16 cellular contexts compared by ENCODE assay signal in the genomic region with DNA sequence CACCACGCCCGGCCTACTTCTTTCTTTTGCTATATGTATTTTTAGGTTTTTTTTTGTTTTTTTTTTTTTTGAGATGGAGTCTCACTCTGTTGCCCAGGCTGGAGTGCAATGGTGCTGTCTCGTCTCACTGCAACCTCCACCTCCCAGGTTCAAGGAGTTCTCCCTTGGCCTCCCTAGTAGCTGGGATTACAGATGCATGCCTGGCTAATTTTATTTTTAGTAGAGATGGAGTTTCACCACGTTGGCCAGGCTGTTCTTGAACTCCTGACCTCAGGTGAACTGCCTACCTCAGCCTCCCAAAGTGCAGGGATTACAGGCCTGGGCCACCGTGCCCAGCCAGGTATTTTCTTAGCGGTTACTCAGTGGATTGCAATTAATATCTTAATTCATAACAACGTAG. TPM values are rescaled to one million over a fixed set of nuclear protein-coding genes. Genes with fewer than 3 reads are reported as not detected.
A peak's percentile ranks its signal among the peaks of the same experiment; 100 is the strongest.
DNase-seq lines count a peak whose midpoint lies in the region; ATAC-seq and TF ChIP-seq lines count a peak whose summit lies in the region.
"Had no signal": no experiment of that assay in that cellular context is flagged by ENCODE, and none has a peak within 500 bp of the region (broad histone marks: within the 10 kb centered on the region; RNA-seq: fewer than 3 reads in every experiment).

No MANE protein-coding gene starts in this region.

- no peak overlapping the region for H3K4me3 Mint-ChIP-seq in chondrocyte (ENCODE audit: unreplicated experiment)
- H3K4me3 Mint-ChIP-seq: B cell; CD4-positive, alpha-beta T cell; CD8-positive, alpha-beta T cell had no signal

- 36 to 58% (median 50%) methylated on average over 7 of the region's 7 CpGs for WGBS in psoas muscle, 3 donors

- intact Hi-C loops in psoas muscle (cut with DNase I): no loop called here

- H3K36me3 ChIP-seq in psoas muscle (ENCODE audit: insufficient read depth in 1 of 2, low read depth in 1 of 2): peaks cover 8 to 100% of the 10 kb centered on the region in 2 donors

- no peaks in the 10 kb centered on the region for H3K4me1 Mint-ChIP-seq in chondrocyte (ENCODE audit: low read depth)

- ATAC-seq in psoas muscle (peak; percentile 10 to 61 (median 50)), GM21723 (IDR thresholded peaks at IDR 0.05; ENCODE audit: unreplicated experiment) (no peak)
- ATAC-seq: CD8-positive, alpha-beta T cell had no signal

- no peak overlapping the region for H3K4me3 ChIP-seq in psoas muscle
- H3K4me3 ChIP-seq: BLaER1 treated with 17β-estradiol and CSF1 and Interleukin-3, amounts not matched to agents 10 nM and 100 nM had no signal

- DNase-seq in chondrocyte (ENCODE audit: low spot score) (peak; percentile 13), psoas muscle (no peak), ACHN (no peak)
- DNase-seq: 8988T; AML-193; Caco-2; Calu3; CD4-positive, alpha-beta T cell; CD8-positive, alpha-beta T cell; DMS79 treated with DMSO at 0.1 percent for 48 hours; GF-D8 had no signal

- TF ChIP-seq CTCF in VCaP (conservative IDR thresholded peaks at IDR 0.05): no peak
- TF ChIP-seq CTCF in chondrocyte (IDR thresholded peaks at IDR 0.05): no peak
- TF ChIP-seq CTCF in psoas muscle (IDR thresholded peaks at IDR 0.05): no peak

- no peak overlapping the region for H3K27ac Mint-ChIP-seq in chondrocyte (ENCODE audit: unreplicated experiment)
- H3K27ac Mint-ChIP-seq: B cell; CD4-positive, alpha-beta T cell; CD8-positive, alpha-beta T cell had no signal

- no peaks in the 10 kb centered on the region for H3K9me3 ChIP-seq in psoas muscle
- H3K9me3 ChIP-seq: BLaER1 treated with 17β-estradiol and CSF1 and Interleukin-3, amounts not matched to agents 10 nM and 100 nM; Caco-2 had no signal

- in situ Hi-C loops in ACHN (cut with HindIII; ENCODE audit: low pct_ligation_motif_present, low pct_unique_long_range_greater_than_20kb, low sequenced_read_pairs): no loop called here

- H3K9me3 Mint-ChIP-seq in chondrocyte (ENCODE audit: low read depth): no peaks in the 10 kb centered on the region
- H3K9me3 Mint-ChIP-seq: CD4-positive, alpha-beta T cell; CD8-positive, alpha-beta T cell had no signal

- H3K27me3 ChIP-seq in psoas muscle (ENCODE audit: insufficient read depth in 3 of 3, low read length in 2 of 3): no peaks in the 10 kb centered on the region
- H3K27me3 ChIP-seq: BLaER1 treated with 17β-estradiol and CSF1 and Interleukin-3, amounts not matched to agents 10 nM and 100 nM had no signal

- peaks cover 13% of the 10 kb centered on the region for H3K36me3 Mint-ChIP-seq in chondrocyte (ENCODE audit: low read depth)

- H3K27me3 Mint-ChIP-seq in chondrocyte (ENCODE audit: low read depth): no peaks in the 10 kb centered on the region
- H3K27me3 Mint-ChIP-seq: B cell; CD4-positive, alpha-beta T cell had no signal

- H3K27ac ChIP-seq in VCaP (peak overlapping the region; percentile 85; the same call in 1 of the 2 replicates), psoas muscle (no peak overlapping the region)
- H3K27ac ChIP-seq: BLaER1 treated with 17β-estradiol and CSF1 and Interleukin-3, amounts not matched to agents 10 nM and 100 nM; C4-2B had no signal

- no peaks in the 10 kb centered on the region for H3K4me1 ChIP-seq in psoas muscle
- H3K4me1 ChIP-seq: Caco-2 had no signal

RNA-seq across cellular contexts. Expression of a gene that starts 23.9 kb away (rescaled TPM):
- total RNA-seq in chondrocyte (98.7 to 121 TPM (median 109 TPM) in 3 replicates), psoas muscle (10 to 100 TPM; 24.7 to 28.3 (median 25.3) TPM)
- polyA plus RNA-seq in psoas muscle: 10 to 100 TPM; 16.0 to 31.4 (median 26.5) TPM

RNA-seq across cellular contexts. Expression of a gene that starts 52.3 kb away (rescaled TPM):
- total RNA-seq in chondrocyte (73.0 to 102 TPM (median 79.9 TPM) in 3 replicates), psoas muscle (10 to 100 TPM; 21.1 to 32.0 (median 26.6) TPM)
- polyA plus RNA-seq in psoas muscle: 10 to 100 TPM; 23.2 to 34.0 (median 28.6) TPM
